1 cellular context compared by ENCODE assay signal in genomic region chr3:113000691-113001090, GRCh38.
TF ChIP-seq lines count a peak whose summit lies in the region.

No MANE protein-coding gene starts in this region.

TF ChIP-seq in endothelial cell of umbilical vein, 7 proteins besides CTCF, POLR2A, EP300 and RAD21:
- no peak for TF ChIP-seq POLR2AphosphoS5 (IDR thresholded peaks at IDR 0.05; ENCODE audit: insufficient read depth, low read depth, low read length)
